Comparison of ENCODE assay signal across 1 cellular context in the genomic region with DNA sequence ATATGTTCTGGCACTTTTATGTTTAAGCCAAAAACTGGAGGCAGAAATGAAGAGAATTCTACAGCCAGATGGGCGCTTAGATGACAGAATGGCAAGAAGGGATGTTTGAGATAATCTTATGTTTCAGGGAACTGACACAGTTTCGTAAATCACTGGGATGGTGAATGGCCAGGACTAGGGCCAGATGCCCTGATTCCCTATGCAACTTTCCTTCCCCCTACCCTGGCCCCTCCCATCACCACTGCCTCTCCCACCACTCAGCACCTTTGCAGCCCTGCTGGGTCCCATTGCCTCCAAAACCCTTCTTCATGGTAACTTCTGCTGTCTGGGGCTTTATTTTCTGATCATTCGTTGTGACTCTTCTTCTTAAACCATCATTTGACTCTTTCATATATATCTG.
TF ChIP-seq lines count a peak whose summit lies in the region.

No MANE protein-coding gene starts in this region.

TF ChIP-seq in A549, 52 proteins besides CTCF, POLR2A, EP300 and RAD21 (continued from another document):
- TF ChIP-seq, protein P1, sequence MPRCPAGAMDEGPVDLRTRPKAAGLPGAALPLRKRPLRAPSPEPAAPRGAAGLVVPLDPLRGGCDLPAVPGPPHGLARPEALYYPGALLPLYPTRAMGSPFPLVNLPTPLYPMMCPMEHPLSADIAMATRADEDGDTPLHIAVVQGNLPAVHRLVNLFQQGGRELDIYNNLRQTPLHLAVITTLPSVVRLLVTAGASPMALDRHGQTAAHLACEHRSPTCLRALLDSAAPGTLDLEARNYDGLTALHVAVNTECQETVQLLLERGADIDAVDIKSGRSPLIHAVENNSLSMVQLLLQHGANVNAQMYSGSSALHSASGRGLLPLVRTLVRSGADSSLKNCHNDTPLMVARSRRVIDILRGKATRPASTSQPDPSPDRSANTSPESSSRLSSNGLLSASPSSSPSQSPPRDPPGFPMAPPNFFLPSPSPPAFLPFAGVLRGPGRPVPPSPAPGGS (IDR thresholded peaks at IDR 0.05): no peak
- no peak for TF ChIP-seq RARB (CRISPR knock-in tag; IDR thresholded peaks at IDR 0.05)
- no peak for TF ChIP-seq EHF (CRISPR knock-in tag; IDR thresholded peaks at IDR 0.05)
- no peak for TF ChIP-seq MAZ (IDR thresholded peaks at IDR 0.05; ENCODE audit: borderline replicate concordance, low read depth, low read length)
- no peak for TF ChIP-seq CEBPB (IDR thresholded peaks at IDR 0.05)
- TF ChIP-seq, protein P2, sequence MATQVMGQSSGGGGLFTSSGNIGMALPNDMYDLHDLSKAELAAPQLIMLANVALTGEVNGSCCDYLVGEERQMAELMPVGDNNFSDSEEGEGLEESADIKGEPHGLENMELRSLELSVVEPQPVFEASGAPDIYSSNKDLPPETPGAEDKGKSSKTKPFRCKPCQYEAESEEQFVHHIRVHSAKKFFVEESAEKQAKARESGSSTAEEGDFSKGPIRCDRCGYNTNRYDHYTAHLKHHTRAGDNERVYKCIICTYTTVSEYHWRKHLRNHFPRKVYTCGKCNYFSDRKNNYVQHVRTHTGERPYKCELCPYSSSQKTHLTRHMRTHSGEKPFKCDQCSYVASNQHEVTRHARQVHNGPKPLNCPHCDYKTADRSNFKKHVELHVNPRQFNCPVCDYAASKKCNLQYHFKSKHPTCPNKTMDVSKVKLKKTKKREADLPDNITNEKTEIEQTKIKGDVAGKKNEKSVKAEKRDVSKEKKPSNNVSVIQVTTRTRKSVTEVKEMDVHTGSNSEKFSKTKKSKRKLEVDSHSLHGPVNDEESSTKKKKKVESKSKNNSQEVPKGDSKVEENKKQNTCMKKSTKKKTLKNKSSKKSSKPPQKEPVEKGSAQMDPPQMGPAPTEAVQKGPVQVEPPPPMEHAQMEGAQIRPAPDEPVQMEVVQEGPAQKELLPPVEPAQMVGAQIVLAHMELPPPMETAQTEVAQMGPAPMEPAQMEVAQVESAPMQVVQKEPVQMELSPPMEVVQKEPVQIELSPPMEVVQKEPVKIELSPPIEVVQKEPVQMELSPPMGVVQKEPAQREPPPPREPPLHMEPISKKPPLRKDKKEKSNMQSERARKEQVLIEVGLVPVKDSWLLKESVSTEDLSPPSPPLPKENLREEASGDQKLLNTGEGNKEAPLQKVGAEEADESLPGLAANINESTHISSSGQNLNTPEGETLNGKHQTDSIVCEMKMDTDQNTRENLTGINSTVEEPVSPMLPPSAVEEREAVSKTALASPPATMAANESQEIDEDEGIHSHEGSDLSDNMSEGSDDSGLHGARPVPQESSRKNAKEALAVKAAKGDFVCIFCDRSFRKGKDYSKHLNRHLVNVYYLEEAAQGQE (IDR thresholded peaks at IDR 0.05): no peak
- no peak for TF ChIP-seq ZNF302 (CRISPR knock-in tag; IDR thresholded peaks at IDR 0.05)
- no peak for TF ChIP-seq TFCP2L1 (CRISPR knock-in tag; IDR thresholded peaks at IDR 0.05)
